Comparison of ENCODE assay signal across 1 cellular context in the genomic region with DNA sequence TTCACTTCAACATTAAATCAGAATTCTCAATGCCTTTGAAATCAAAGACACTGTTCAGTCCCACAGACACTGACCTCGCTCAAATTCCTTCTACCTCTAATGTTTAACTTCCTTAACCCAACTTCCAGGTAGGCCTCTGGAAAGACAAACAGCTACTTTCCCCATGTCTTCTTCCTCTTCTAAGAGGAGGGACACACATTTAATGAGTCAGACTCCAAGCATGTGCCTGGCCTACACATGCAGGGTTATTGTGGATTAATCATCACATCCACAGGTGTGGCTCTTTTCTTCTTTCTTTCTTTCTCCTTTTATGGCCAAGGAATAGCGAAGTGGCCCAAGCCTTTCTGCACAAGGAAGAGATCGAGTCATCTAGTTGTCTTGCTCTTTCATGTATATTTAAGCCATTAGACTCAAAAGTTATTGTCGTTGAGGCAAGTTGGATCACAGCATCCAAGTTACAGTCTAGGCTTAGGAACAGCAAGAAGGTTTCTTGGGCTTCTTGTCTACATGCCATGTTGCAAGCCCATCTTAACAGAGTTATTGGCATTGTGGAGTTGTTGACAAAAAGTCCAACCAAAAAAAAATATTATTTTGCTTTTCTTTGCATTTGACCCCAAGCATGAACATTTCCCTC.
TF ChIP-seq lines count a peak whose summit lies in the region.

No MANE protein-coding gene starts in this region.

TF ChIP-seq in HepG2, 621 proteins besides CTCF, POLR2A, EP300 and RAD21 (continued from another document and continues in another):
- TF ChIP-seq, protein P1, sequence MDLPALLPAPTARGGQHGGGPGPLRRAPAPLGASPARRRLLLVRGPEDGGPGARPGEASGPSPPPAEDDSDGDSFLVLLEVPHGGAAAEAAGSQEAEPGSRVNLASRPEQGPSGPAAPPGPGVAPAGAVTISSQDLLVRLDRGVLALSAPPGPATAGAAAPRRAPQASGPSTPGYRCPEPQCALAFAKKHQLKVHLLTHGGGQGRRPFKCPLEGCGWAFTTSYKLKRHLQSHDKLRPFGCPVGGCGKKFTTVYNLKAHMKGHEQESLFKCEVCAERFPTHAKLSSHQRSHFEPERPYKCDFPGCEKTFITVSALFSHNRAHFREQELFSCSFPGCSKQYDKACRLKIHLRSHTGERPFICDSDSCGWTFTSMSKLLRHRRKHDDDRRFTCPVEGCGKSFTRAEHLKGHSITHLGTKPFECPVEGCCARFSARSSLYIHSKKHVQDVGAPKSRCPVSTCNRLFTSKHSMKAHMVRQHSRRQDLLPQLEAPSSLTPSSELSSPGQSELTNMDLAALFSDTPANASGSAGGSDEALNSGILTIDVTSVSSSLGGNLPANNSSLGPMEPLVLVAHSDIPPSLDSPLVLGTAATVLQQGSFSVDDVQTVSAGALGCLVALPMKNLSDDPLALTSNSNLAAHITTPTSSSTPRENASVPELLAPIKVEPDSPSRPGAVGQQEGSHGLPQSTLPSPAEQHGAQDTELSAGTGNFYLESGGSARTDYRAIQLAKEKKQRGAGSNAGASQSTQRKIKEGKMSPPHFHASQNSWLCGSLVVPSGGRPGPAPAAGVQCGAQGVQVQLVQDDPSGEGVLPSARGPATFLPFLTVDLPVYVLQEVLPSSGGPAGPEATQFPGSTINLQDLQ (CRISPR knock-in tag; IDR thresholded peaks at IDR 0.05) = no peak
- TF ChIP-seq RFX1 (IDR thresholded peaks at IDR 0.05) = no peak
- TF ChIP-seq HMG20B (CRISPR knock-in tag; conservative IDR thresholded peaks at IDR 0.05) = 0 out of 2 replicates have a peak, but pooled peaks have one; percentile 65
- TF ChIP-seq TCF12 (IDR thresholded peaks at IDR 0.05) = no peak
- no peak for TF ChIP-seq TCF12 (CRISPR knock-in tag; IDR thresholded peaks at IDR 0.05)
- no peak for TF ChIP-seq KDM5A (IDR thresholded peaks at IDR 0.05; ENCODE audit: borderline replicate concordance, low read length)
- peak; percentile 63; the same call in 1 of the 2 replicates for TF ChIP-seq TBX2 (CRISPR knock-in tag; IDR thresholded peaks at IDR 0.05; ENCODE audit: borderline replicate concordance)
- TF ChIP-seq, protein P2, sequence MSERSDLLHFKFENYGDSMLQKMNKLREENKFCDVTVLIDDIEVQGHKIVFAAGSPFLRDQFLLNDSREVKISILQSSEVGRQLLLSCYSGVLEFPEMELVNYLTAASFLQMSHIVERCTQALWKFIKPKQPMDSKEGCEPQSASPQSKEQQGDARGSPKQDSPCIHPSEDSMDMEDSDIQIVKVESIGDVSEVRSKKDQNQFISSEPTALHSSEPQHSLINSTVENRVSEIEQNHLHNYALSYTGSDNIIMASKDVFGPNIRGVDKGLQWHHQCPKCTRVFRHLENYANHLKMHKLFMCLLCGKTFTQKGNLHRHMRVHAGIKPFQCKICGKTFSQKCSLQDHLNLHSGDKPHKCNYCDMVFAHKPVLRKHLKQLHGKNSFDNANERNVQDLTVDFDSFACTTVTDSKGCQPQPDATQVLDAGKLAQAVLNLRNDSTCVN (CRISPR knock-in tag; IDR thresholded peaks at IDR 0.05; ENCODE audit: borderline replicate concordance) = 0 out of 2 replicates have a peak, but pooled peaks have one; percentile 50
- TF ChIP-seq MAFG (CRISPR knock-in tag; IDR thresholded peaks at IDR 0.05) = no peak
- TF ChIP-seq, protein P3, sequence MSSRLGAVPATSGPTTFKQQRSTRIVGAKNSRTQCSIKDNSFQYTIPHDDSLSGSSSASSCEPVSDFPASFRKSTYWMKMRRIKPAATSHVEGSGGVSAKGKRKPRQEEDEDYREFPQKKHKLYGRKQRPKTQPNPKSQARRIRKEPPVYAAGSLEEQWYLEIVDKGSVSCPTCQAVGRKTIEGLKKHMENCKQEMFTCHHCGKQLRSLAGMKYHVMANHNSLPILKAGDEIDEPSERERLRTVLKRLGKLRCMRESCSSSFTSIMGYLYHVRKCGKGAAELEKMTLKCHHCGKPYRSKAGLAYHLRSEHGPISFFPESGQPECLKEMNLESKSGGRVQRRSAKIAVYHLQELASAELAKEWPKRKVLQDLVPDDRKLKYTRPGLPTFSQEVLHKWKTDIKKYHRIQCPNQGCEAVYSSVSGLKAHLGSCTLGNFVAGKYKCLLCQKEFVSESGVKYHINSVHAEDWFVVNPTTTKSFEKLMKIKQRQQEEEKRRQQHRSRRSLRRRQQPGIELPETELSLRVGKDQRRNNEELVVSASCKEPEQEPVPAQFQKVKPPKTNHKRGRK (CRISPR knock-in tag; IDR thresholded peaks at IDR 0.05) = no peak
- no peak for TF ChIP-seq MYNN (CRISPR knock-in tag; IDR thresholded peaks at IDR 0.05; ENCODE audit: low read depth)
- peak; percentile 35; the same call in 1 of the 2 replicates for TF ChIP-seq GATAD1 (CRISPR knock-in tag; IDR thresholded peaks at IDR 0.05)
- TF ChIP-seq, protein P4, sequence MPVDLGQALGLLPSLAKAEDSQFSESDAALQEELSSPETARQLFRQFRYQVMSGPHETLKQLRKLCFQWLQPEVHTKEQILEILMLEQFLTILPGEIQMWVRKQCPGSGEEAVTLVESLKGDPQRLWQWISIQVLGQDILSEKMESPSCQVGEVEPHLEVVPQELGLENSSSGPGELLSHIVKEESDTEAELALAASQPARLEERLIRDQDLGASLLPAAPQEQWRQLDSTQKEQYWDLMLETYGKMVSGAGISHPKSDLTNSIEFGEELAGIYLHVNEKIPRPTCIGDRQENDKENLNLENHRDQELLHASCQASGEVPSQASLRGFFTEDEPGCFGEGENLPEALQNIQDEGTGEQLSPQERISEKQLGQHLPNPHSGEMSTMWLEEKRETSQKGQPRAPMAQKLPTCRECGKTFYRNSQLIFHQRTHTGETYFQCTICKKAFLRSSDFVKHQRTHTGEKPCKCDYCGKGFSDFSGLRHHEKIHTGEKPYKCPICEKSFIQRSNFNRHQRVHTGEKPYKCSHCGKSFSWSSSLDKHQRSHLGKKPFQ (CRISPR knock-in tag; IDR thresholded peaks at IDR 0.05; ENCODE audit: insufficient replicate concordance) = no peak
- TF ChIP-seq NCOA5 (CRISPR knock-in tag; IDR thresholded peaks at IDR 0.05) = no peak
- TF ChIP-seq ZNF510 (CRISPR knock-in tag; IDR thresholded peaks at IDR 0.05; ENCODE audit: low read depth) = no peak
- no peak for TF ChIP-seq ZNF33B (CRISPR knock-in tag; IDR thresholded peaks at IDR 0.05)
- TF ChIP-seq CAMTA2 (CRISPR knock-in tag; IDR thresholded peaks at IDR 0.05; ENCODE audit: borderline replicate concordance) = no peak
- TF ChIP-seq, protein P5, sequence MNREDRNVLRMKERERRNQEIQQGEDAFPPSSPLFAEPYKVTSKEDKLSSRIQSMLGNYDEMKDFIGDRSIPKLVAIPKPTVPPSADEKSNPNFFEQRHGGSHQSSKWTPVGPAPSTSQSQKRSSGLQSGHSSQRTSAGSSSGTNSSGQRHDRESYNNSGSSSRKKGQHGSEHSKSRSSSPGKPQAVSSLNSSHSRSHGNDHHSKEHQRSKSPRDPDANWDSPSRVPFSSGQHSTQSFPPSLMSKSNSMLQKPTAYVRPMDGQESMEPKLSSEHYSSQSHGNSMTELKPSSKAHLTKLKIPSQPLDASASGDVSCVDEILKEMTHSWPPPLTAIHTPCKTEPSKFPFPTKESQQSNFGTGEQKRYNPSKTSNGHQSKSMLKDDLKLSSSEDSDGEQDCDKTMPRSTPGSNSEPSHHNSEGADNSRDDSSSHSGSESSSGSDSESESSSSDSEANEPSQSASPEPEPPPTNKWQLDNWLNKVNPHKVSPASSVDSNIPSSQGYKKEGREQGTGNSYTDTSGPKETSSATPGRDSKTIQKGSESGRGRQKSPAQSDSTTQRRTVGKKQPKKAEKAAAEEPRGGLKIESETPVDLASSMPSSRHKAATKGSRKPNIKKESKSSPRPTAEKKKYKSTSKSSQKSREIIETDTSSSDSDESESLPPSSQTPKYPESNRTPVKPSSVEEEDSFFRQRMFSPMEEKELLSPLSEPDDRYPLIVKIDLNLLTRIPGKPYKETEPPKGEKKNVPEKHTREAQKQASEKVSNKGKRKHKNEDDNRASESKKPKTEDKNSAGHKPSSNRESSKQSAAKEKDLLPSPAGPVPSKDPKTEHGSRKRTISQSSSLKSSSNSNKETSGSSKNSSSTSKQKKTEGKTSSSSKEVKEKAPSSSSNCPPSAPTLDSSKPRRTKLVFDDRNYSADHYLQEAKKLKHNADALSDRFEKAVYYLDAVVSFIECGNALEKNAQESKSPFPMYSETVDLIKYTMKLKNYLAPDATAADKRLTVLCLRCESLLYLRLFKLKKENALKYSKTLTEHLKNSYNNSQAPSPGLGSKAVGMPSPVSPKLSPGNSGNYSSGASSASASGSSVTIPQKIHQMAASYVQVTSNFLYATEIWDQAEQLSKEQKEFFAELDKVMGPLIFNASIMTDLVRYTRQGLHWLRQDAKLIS (CRISPR knock-in tag; IDR thresholded peaks at IDR 0.05) = no peak
- TF ChIP-seq MEF2D (CRISPR knock-in tag; IDR thresholded peaks at IDR 0.05) = no peak
- TF ChIP-seq ZNF557 (CRISPR knock-in tag; IDR thresholded peaks at IDR 0.05) = 0 out of 2 replicates have a peak, but pooled peaks have one; percentile 40
- no peak for TF ChIP-seq CENPT (CRISPR knock-in tag; IDR thresholded peaks at IDR 0.05; ENCODE audit: low read depth)
- TF ChIP-seq SMARCC2 (IDR thresholded peaks at IDR 0.05) = no peak
- no peak for TF ChIP-seq GZF1 (CRISPR knock-in tag; IDR thresholded peaks at IDR 0.05)
- TF ChIP-seq SCMH1 (CRISPR knock-in tag; IDR thresholded peaks at IDR 0.05; ENCODE audit: borderline replicate concordance) = no peak
- TF ChIP-seq, protein P6, sequence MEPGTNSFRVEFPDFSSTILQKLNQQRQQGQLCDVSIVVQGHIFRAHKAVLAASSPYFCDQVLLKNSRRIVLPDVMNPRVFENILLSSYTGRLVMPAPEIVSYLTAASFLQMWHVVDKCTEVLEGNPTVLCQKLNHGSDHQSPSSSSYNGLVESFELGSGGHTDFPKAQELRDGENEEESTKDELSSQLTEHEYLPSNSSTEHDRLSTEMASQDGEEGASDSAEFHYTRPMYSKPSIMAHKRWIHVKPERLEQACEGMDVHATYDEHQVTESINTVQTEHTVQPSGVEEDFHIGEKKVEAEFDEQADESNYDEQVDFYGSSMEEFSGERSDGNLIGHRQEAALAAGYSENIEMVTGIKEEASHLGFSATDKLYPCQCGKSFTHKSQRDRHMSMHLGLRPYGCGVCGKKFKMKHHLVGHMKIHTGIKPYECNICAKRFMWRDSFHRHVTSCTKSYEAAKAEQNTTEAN (CRISPR knock-in tag; conservative IDR thresholded peaks at IDR 0.05) = 0 out of 2 replicates have a peak, but pooled peaks have one; percentile 56
- TF ChIP-seq SP5 (CRISPR knock-in tag; IDR thresholded peaks at IDR 0.05; ENCODE audit: borderline replicate concordance, low read depth) = peak; percentile 70; the same call in 1 of the 2 replicates
- TF ChIP-seq ISX (CRISPR knock-in tag; conservative IDR thresholded peaks at IDR 0.05) = no peak
- peak; percentile 89 for TF ChIP-seq RCOR2 (CRISPR knock-in tag; IDR thresholded peaks at IDR 0.05)
- TF ChIP-seq, protein P7, sequence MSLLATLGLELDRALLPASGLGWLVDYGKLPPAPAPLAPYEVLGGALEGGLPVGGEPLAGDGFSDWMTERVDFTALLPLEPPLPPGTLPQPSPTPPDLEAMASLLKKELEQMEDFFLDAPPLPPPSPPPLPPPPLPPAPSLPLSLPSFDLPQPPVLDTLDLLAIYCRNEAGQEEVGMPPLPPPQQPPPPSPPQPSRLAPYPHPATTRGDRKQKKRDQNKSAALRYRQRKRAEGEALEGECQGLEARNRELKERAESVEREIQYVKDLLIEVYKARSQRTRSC (CRISPR knock-in tag; IDR thresholded peaks at IDR 0.05; ENCODE audit: low read depth) = no peak
- TF ChIP-seq, protein P8, sequence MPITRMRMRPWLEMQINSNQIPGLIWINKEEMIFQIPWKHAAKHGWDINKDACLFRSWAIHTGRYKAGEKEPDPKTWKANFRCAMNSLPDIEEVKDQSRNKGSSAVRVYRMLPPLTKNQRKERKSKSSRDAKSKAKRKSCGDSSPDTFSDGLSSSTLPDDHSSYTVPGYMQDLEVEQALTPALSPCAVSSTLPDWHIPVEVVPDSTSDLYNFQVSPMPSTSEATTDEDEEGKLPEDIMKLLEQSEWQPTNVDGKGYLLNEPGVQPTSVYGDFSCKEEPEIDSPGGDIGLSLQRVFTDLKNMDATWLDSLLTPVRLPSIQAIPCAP (CRISPR knock-in tag; IDR thresholded peaks at IDR 0.05; ENCODE audit: low read depth) = no peak
- peak; percentile 66; the same call in 1 of the 2 replicates for TF ChIP-seq YEATS2 (CRISPR knock-in tag; IDR thresholded peaks at IDR 0.05; ENCODE audit: borderline replicate concordance)
- no peak for TF ChIP-seq ZNF354B (CRISPR knock-in tag; IDR thresholded peaks at IDR 0.05)
- TF ChIP-seq SMAD1 (CRISPR knock-in tag; IDR thresholded peaks at IDR 0.05; ENCODE audit: borderline replicate concordance, low read depth) = no peak
- TF ChIP-seq PHF20 (CRISPR knock-in tag; IDR thresholded peaks at IDR 0.05) = no peak
- no peak for TF ChIP-seq XBP1 (CRISPR knock-in tag; IDR thresholded peaks at IDR 0.05)
- 0 out of 4 replicates have a peak, but pooled peaks of 1 of the 2 experiments have one; percentile 19 for TF ChIP-seq NR2F1 (CRISPR knock-in tag; IDR thresholded peaks at IDR 0.05)
- TF ChIP-seq, protein P9, sequence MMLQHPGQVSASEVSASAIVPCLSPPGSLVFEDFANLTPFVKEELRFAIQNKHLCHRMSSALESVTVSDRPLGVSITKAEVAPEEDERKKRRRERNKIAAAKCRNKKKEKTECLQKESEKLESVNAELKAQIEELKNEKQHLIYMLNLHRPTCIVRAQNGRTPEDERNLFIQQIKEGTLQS (CRISPR knock-in tag; IDR thresholded peaks at IDR 0.05) = peak; percentile 92
- TF ChIP-seq ZNF777 (CRISPR knock-in tag; IDR thresholded peaks at IDR 0.05) = no peak
- TF ChIP-seq, protein P10, sequence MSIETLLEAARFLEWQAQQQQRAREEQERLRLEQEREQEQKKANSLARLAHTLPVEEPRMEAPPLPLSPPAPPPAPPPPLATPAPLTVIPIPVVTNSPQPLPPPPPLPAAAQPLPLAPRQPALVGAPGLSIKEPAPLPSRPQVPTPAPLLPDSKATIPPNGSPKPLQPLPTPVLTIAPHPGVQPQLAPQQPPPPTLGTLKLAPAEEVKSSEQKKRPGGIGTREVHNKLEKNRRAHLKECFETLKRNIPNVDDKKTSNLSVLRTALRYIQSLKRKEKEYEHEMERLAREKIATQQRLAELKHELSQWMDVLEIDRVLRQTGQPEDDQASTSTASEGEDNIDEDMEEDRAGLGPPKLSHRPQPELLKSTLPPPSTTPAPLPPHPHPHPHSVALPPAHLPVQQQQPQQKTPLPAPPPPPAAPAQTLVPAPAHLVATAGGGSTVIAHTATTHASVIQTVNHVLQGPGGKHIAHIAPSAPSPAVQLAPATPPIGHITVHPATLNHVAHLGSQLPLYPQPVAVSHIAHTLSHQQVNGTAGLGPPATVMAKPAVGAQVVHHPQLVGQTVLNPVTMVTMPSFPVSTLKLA (IDR thresholded peaks at IDR 0.05) = no peak
- TF ChIP-seq NCOR1 (IDR thresholded peaks at IDR 0.05; ENCODE audit: borderline replicate concordance, low read length) = no peak
- TF ChIP-seq KLF11 (CRISPR knock-in tag; IDR thresholded peaks at IDR 0.05) = no peak
- peak; percentile 72 for TF ChIP-seq SRF (IDR thresholded peaks at IDR 0.05; ENCODE audit: low read depth, low read length)
- TF ChIP-seq DNMT3B (CRISPR knock-in tag; conservative IDR thresholded peaks at IDR 0.05) = peak; percentile 82; the same call in 1 of the 2 replicates
- TF ChIP-seq, protein P11, sequence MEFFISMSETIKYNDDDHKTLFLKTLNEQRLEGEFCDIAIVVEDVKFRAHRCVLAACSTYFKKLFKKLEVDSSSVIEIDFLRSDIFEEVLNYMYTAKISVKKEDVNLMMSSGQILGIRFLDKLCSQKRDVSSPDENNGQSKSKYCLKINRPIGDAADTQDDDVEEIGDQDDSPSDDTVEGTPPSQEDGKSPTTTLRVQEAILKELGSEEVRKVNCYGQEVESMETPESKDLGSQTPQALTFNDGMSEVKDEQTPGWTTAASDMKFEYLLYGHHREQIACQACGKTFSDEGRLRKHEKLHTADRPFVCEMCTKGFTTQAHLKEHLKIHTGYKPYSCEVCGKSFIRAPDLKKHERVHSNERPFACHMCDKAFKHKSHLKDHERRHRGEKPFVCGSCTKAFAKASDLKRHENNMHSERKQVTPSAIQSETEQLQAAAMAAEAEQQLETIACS (CRISPR knock-in tag; IDR thresholded peaks at IDR 0.05) = no peak
- TF ChIP-seq U2AF1 (optimal IDR thresholded peaks at IDR 0.05; ENCODE audit: low read depth, low read length) = no peak
- peak; percentile 61 for TF ChIP-seq ELF1 (CRISPR knock-in tag; IDR thresholded peaks at IDR 0.05)
- TF ChIP-seq ZNF263 (CRISPR knock-in tag; IDR thresholded peaks at IDR 0.05) = no peak
